Comparison of ENCODE assay signal across 8 cellular contexts in genomic region chr14:77032483-77032853, GRCh38. TPM values are rescaled to one million over a fixed set of nuclear protein-coding genes. Genes with fewer than 3 reads are reported as not detected.
DNase-seq lines count a peak whose midpoint lies in the region; ATAC-seq, FAIRE-seq and TF ChIP-seq lines count a peak whose summit lies in the region.

No MANE protein-coding gene starts in this region.

- H3K4me3 ChIP-seq in SK-N-SH (ENCODE audit: low read depth in 2 of 2, low read length in 1 of 2) (peak overlapping the region in 1 of 2 experiments; percentile 64; a peak in 1 of 4 replicates), keratinocyte (ENCODE audit: control insufficient read depth in 2 of 3, extremely low read depth in 1 of 3, insufficient read depth in 2 of 3, low read depth in 1 of 3, low read length in 3 of 3) (peak overlapping the region in 2 of 3 experiments; percentile 43 to 44)

- H3K4me1 ChIP-seq in SK-N-SH (ENCODE audit: control insufficient read depth in 1 of 2, insufficient read depth in 2 of 2, low read depth in 1 of 2, low read length in 1 of 2): peaks cover 45 to 46% of the 10 kb centered on the region in 2 experiments
- H3K4me1 ChIP-seq in keratinocyte (ENCODE audit: control insufficient read depth, extremely low read depth, insufficient read depth, low read length): peaks cover 52% of the 10 kb centered on the region

- no peaks in the 10 kb centered on the region for H3K27me3 ChIP-seq in SK-N-SH (ENCODE audit: insufficient read depth)
- no peaks in the 10 kb centered on the region for H3K27me3 ChIP-seq in keratinocyte (ENCODE audit: control insufficient read depth, extremely low read depth, insufficient read depth, low read length)

- H3K4me3 Mint-ChIP-seq in activated T-helper 1 cell treated with anti-CD3 and anti-CD28 coated beads, Interleukin-12 subunit alpha, Interleukin-12 subunit beta, Interleukin-2, Interleukin-4 antibody, amounts not matched to agents 30 ng/mL and 10 ng/mL and 1 ng/mL, durations not matched to agents 14 hours and 24 hours and 36 hours: peak overlapping the region; percentile 87

- H3K36me3 ChIP-seq in SK-N-SH (replicated peaks in 1 of 2; ENCODE audit: control insufficient read depth in 1 of 2, insufficient read depth in 2 of 2, low read length in 1 of 2): no peaks in the 10 kb centered on the region
- H3K36me3 ChIP-seq in keratinocyte (ENCODE audit: control insufficient read depth in 2 of 2, extremely low read depth in 1 of 2, insufficient read depth in 2 of 2, low read length in 2 of 2): no peaks in the 10 kb centered on the region

- WGBS in SK-N-SH (ENCODE audit: low lambda C conversion rate): 58% methylated on average over 10 of the region's 12 CpGs

- DNase-seq in SK-N-SH (no peak), keratinocyte (ENCODE audit: low read depth, low spot score) (no peak), substantia nigra (lab: John Stamatoyannopoulos, UW) (no peak), kidney glomerular epithelial cell (lab: John Stamatoyannopoulos, UW) (no peak), NCI-H1092 (lab: John Stamatoyannopoulos, UW) (no peak)
- no peak for DNase-seq in activated T-helper 1 cell treated with anti-CD3 and anti-CD28 coated beads, Interleukin-12 subunit alpha, Interleukin-12 subunit beta, Interleukin-2, Interleukin-4 antibody, amounts not matched to agents 30 ng/mL and 10 ng/mL and 1 ng/mL, durations not matched to agents 14 hours and 24 hours and 36 hours (ENCODE audit: low spot score)
- no peak for DNase-seq in central memory CD4-positive, alpha-beta T cell

- no peaks in the 10 kb centered on the region for H3K9me3 ChIP-seq in SK-N-SH
- H3K9me3 ChIP-seq in keratinocyte (ENCODE audit: control insufficient read depth, low read depth, low read length): no peaks in the 10 kb centered on the region

- CTCF ChIA-PET in SK-N-SH (lab: Yijun Ruan, JAX): interaction anchor here (0.7 to 2.2 kb wide), 6 partner anchors 9 to 119 kb away, joined by 3 to 8 read pairs (median 4); no protein-coding TSS in a partner anchor

- peak overlapping the region; percentile 92 for H3K9ac ChIP-seq in SK-N-SH
- peak overlapping the region; percentile 94 for H3K9ac ChIP-seq in keratinocyte (ENCODE audit: control insufficient read depth, extremely low read depth, insufficient read depth, low read length)

- H3K27ac Mint-ChIP-seq in activated T-helper 1 cell treated with anti-CD3 and anti-CD28 coated beads, Interleukin-12 subunit alpha, Interleukin-12 subunit beta, Interleukin-2, Interleukin-4 antibody, amounts not matched to agents 30 ng/mL and 10 ng/mL and 1 ng/mL, durations not matched to agents 14 hours and 24 hours and 36 hours: peak overlapping the region; percentile 98

- H2AFZ ChIP-seq in SK-N-SH (ENCODE audit: low read depth): no peak overlapping the region
- peak overlapping the region; percentile 79 for H2AFZ ChIP-seq in keratinocyte (ENCODE audit: control insufficient read depth, low read length)

- intact Hi-C loops in activated T-helper 1 cell treated with anti-CD3 and anti-CD28 coated beads, Interleukin-12 subunit alpha, Interleukin-12 subunit beta, Interleukin-2, Interleukin-4 antibody, amounts not matched to agents 30 ng/mL and 10 ng/mL and 1 ng/mL, durations not matched to agents 14 hours and 24 hours and 36 hours (cut with micrococcal nuclease): loop anchor here (1.0 to 10.0 kb wide), 5 partner anchors 8 to 672 kb away; partner anchors contain the start of genes AHSA1, ALKBH1, GSTZ1 and POMT2

- peak overlapping the region; percentile 83 for H3K4me2 ChIP-seq in SK-N-SH
- peak overlapping the region; percentile 82 for H3K4me2 ChIP-seq in keratinocyte (ENCODE audit: control insufficient read depth, extremely low read depth, insufficient read depth, low read depth, low read length)

- peaks cover 46% of the 10 kb centered on the region for H3F3A ChIP-seq in SK-N-SH (replicated peaks; ENCODE audit: insufficient read depth)

- H3K27me3 Mint-ChIP-seq in activated T-helper 1 cell treated with anti-CD3 and anti-CD28 coated beads, Interleukin-12 subunit alpha, Interleukin-12 subunit beta, Interleukin-2, Interleukin-4 antibody, amounts not matched to agents 30 ng/mL and 10 ng/mL and 1 ng/mL, durations not matched to agents 14 hours and 24 hours and 36 hours (ENCODE audit: insufficient read depth): no peaks in the 10 kb centered on the region

- no peak for TF ChIP-seq RAD21 in SK-N-SH (IDR thresholded peaks at IDR 0.05; ENCODE audit: low read length)

- no peak for TF ChIP-seq EP300 in SK-N-SH (IDR thresholded peaks at IDR 0.05; ENCODE audit: borderline replicate concordance in 1 of 2, low read depth in 1 of 2, low read length in 1 of 2)

- H3K27ac ChIP-seq in SK-N-SH (ENCODE audit: low read depth in 2 of 2, low read length in 1 of 2) (peak overlapping the region; percentile 97 to 99), keratinocyte (ENCODE audit: control insufficient read depth, insufficient read depth, low read length) (peak overlapping the region; percentile 98), substantia nigra (ENCODE audit: low read depth, low read length, poor library complexity, severe bottlenecking) (peak overlapping the region; percentile 92)

- TF ChIP-seq CTCF in SK-N-SH (IDR thresholded peaks at IDR 0.05) (no peak), keratinocyte (optimal IDR thresholded peaks at IDR 0.05 in 1 of 3, IDR thresholded peaks at IDR 0.05 in 1 of 3, conservative IDR thresholded peaks at IDR 0.05 in 1 of 3; ENCODE audit: extremely low read depth in 1 of 3, insufficient read depth in 2 of 3, low read length in 3 of 3) (no peak)

- H4K20me1 ChIP-seq in SK-N-SH (ENCODE audit: insufficient read depth): no peaks in the 10 kb centered on the region
- H4K20me1 ChIP-seq in keratinocyte (ENCODE audit: control insufficient read depth, extremely low read depth, insufficient read depth, low read length): no peaks in the 10 kb centered on the region

- POLR2A ChIA-PET in SK-N-SH (lab: Yijun Ruan, JAX): interaction anchor here (0.7 to 1.1 kb wide), 2 partner anchors 8 kb away, joined by 3 to 6 read pairs; no protein-coding TSS in a partner anchor

- H3K79me2 ChIP-seq in SK-N-SH (ENCODE audit: insufficient read depth): peaks cover 41% of the 10 kb centered on the region
- peaks cover 7% of the 10 kb centered on the region for H3K79me2 ChIP-seq in keratinocyte (ENCODE audit: control insufficient read depth, insufficient read depth, low read length)

- peaks cover 69% of the 10 kb centered on the region for H3K4me1 Mint-ChIP-seq in activated T-helper 1 cell treated with anti-CD3 and anti-CD28 coated beads, Interleukin-12 subunit alpha, Interleukin-12 subunit beta, Interleukin-2, Interleukin-4 antibody, amounts not matched to agents 30 ng/mL and 10 ng/mL and 1 ng/mL, durations not matched to agents 14 hours and 24 hours and 36 hours (ENCODE audit: low read depth)

- dilution Hi-C loops in keratinocyte (cut with MboI; ENCODE audit: extremely low pct_ligation_motif_present, low sequenced_read_pairs): no loop called here

- FAIRE-seq in keratinocyte (lab: Jason Lieb, UNC): no peak

- peaks cover 7% of the 10 kb centered on the region for H3K36me3 Mint-ChIP-seq in activated T-helper 1 cell treated with anti-CD3 and anti-CD28 coated beads, Interleukin-12 subunit alpha, Interleukin-12 subunit beta, Interleukin-2, Interleukin-4 antibody, amounts not matched to agents 30 ng/mL and 10 ng/mL and 1 ng/mL, durations not matched to agents 14 hours and 24 hours and 36 hours (ENCODE audit: low read depth)

- H3K9me1 ChIP-seq in keratinocyte (ENCODE audit: control insufficient read depth, extremely low read depth, insufficient read depth, low read length): no peaks in the 10 kb centered on the region

- H3K9me3 Mint-ChIP-seq in activated T-helper 1 cell treated with anti-CD3 and anti-CD28 coated beads, Interleukin-12 subunit alpha, Interleukin-12 subunit beta, Interleukin-2, Interleukin-4 antibody, amounts not matched to agents 30 ng/mL and 10 ng/mL and 1 ng/mL, durations not matched to agents 14 hours and 24 hours and 36 hours: no peaks in the 10 kb centered on the region

- no peaks in the 10 kb centered on the region for H3K9me2 ChIP-seq in SK-N-SH

- ATAC-seq in SK-N-SH treated with all-trans-retinoic acid at 6 μM for 48 hours: no peak; the same call in 2 of the 3 replicates

TF ChIP-seq in SK-N-SH, 30 proteins besides CTCF, POLR2A, EP300 and RAD21 (continues in another document):
- TF ChIP-seq SIN3A (IDR thresholded peaks at IDR 0.05; ENCODE audit: borderline replicate concordance, low read depth, low read length) (no peak), EZH2phosphoT487 (IDR thresholded peaks at IDR 0.05; ENCODE audit: borderline replicate concordance, low read depth) (no peak)

TF ChIP-seq in SK-N-SH treated with all-trans-retinoic acid at 6 μM for 48 hours, 23 proteins besides CTCF, POLR2A, EP300 and RAD21 (continues in another document):
- TF ChIP-seq CREB5 (CRISPR knock-in tag; IDR thresholded peaks at IDR 0.05; ENCODE audit: low read depth) (no peak), TOX (CRISPR knock-in tag; IDR thresholded peaks at IDR 0.05; ENCODE audit: borderline replicate concordance) (no peak), ZNF8 (CRISPR knock-in tag; IDR thresholded peaks at IDR 0.05) (no peak), BACH2 (CRISPR knock-in tag; IDR thresholded peaks at IDR 0.05; ENCODE audit: borderline replicate concordance) (no peak)

RNA-seq across cellular contexts. Expression of gene IRF2BPL, which starts 4.0 kb away (rescaled TPM):
- polyA plus RNA-seq in SK-N-SH (2012; rRNA removed) (10.9 and 17.1 TPM in 2 replicates), keratinocyte (4.2 to 6.8 TPM (median 5.6 TPM) in 3 replicates)
- polyA plus RNA-seq in SK-N-SH (2012; cell fraction: cytosol; rRNA removed): 9.1 and 14.4 TPM in 2 replicates
- 16.2 and 16.9 TPM in 2 replicates for polyA plus RNA-seq in SK-N-SH (2012; cell fraction: nucleus; rRNA removed)
- total RNA-seq in activated T-helper 1 cell treated with anti-CD3 and anti-CD28 coated beads, Interleukin-12 subunit alpha, Interleukin-12 subunit beta, Interleukin-2, Interleukin-4 antibody, amounts not matched to agents 30 ng/mL and 10 ng/mL and 1 ng/mL, durations not matched to agents 14 hours and 24 hours and 36 hours: 24.9 and 26.5 TPM in 2 replicates
- polyA plus RNA-seq in keratinocyte (2011; ENCODE audit: low read depth): 4.0 TPM
- polyA plus RNA-seq in keratinocyte (2011; cell fraction: cytosol; rRNA removed): 3.3 and 6.7 TPM in 2 replicates
- 7.0 and 9.5 TPM in 2 replicates for polyA plus RNA-seq in keratinocyte (2011; cell fraction: nucleus; rRNA removed)
- polyA plus RNA-seq in keratinocyte (2012; ENCODE audit: low replicate concordance): 9.0 and 15.9 TPM in 2 replicates
- 3.6 to 8.6 TPM (median 4.1 TPM) in 3 replicates for polyA minus RNA-seq in keratinocyte
- 20.3 TPM for polyA minus RNA-seq in keratinocyte (2011; cell fraction: cytosol; rRNA and poly(A)+ RNA removed)
- 11.1 and 12.7 TPM in 2 replicates for polyA minus RNA-seq in keratinocyte (2011; cell fraction: nucleus; rRNA and poly(A)+ RNA removed)
